ENCODE assay signal across 7 cellular contexts in genomic region chr16:21422824-21423223, GRCh38.
DNase-seq lines count a peak whose midpoint lies in the region; ATAC-seq, FAIRE-seq and TF ChIP-seq lines count a peak whose summit lies in the region.
"Not testable (repeated sequence)": the region's sequence is repeated elsewhere in the genome, so short reads cannot be mapped to it uniquely, and the experiment has no call there.

No MANE protein-coding gene starts in this region.

- not testable (repeated sequence) for TF ChIP-seq RAD21 in HCT116 (IDR thresholded peaks at IDR 0.05; ENCODE audit: low read depth)

- not testable (repeated sequence) for H3K4me1 Mint-ChIP-seq in activated CD8-positive, alpha-beta T cell treated with anti-CD3 and anti-CD28 coated beads, Interleukin-2, amount 10 ng/mL, durations not matched to agents 7 days and 5 days (ENCODE audit: low read depth)

- H3K4me2 ChIP-seq in HCT116 (ENCODE audit: low read length): not testable (repeated sequence)

- H3K79me2 ChIP-seq in HCT116 (ENCODE audit: insufficient read depth, low read length): not testable (repeated sequence)

- H3K36me3 ChIP-seq in HCT116 (ENCODE audit: control insufficient read depth in 1 of 2, insufficient read depth in 2 of 2, low read length in 2 of 2); adrenal gland (replicated peaks in 1 of 2); kidney (ENCODE audit: control insufficient read depth in 1 of 2, insufficient read depth in 2 of 2, low read length in 2 of 2); transverse colon: not testable (repeated sequence)

- H3K36me3 Mint-ChIP-seq in activated CD8-positive, alpha-beta T cell treated with anti-CD3 and anti-CD28 coated beads, Interleukin-2, amount 10 ng/mL, durations not matched to agents 7 days and 5 days (ENCODE audit: low read depth): not testable (repeated sequence)

- POLR2A ChIA-PET in HCT116 (lab: Charles Lee); activated CD8-positive, alpha-beta T cell treated with anti-CD3 and anti-CD28 coated beads, Interleukin-2, amount 10 ng/mL, durations not matched to agents 7 days and 5 days (lab: Charles Lee): not testable (repeated sequence)

- not testable (repeated sequence) for TF ChIP-seq EP300 in transverse colon (IDR thresholded peaks at IDR 0.05; ENCODE audit: low read depth)

- CTCF ChIA-PET in HCT116 (lab: Charles Lee); activated CD8-positive, alpha-beta T cell treated with anti-CD3 and anti-CD28 coated beads, Interleukin-2, amount 10 ng/mL, durations not matched to agents 7 days and 5 days (lab: Charles Lee): not testable (repeated sequence)

- RAD21 ChIA-PET in HCT116 (lab: Charles Lee; ENCODE audit: low non-redundant PET in 1 of 2, low total read pairs in 2 of 2, uncharacterized antibody in 2 of 2, unreplicated experiment in 2 of 2): not testable (repeated sequence)

- H3K9me3 ChIP-seq in HCT116 (ENCODE audit: control insufficient read depth in 1 of 2, insufficient read depth in 1 of 2, low read depth in 1 of 2, low read length in 2 of 2); adrenal gland (replicated peaks in 1 of 3); kidney (ENCODE audit: control insufficient read depth in 1 of 2, low read length in 2 of 2); transverse colon: not testable (repeated sequence)

- not testable (repeated sequence) for H4K20me1 ChIP-seq in HCT116 (ENCODE audit: insufficient read depth)

- TF ChIP-seq POLR2A in HCT116 (IDR thresholded peaks at IDR 0.05; ENCODE audit: borderline replicate concordance, extremely low read depth, insufficient read depth, insufficient read length); adrenal gland (IDR thresholded peaks at IDR 0.05); transverse colon (IDR thresholded peaks at IDR 0.05): not testable (repeated sequence)

- not testable (repeated sequence) for TF ChIP-seq CTCF in HCT116 (IDR thresholded peaks at IDR 0.05 in 2 of 3, conservative IDR thresholded peaks at IDR 0.05 in 1 of 3; ENCODE audit: borderline replicate concordance in 1 of 3, insufficient read depth in 1 of 3, low read depth in 2 of 3, low read length in 2 of 3); adrenal gland (IDR thresholded peaks at IDR 0.05); kidney (IDR thresholded peaks at IDR 0.05; ENCODE audit: borderline replicate concordance, extremely low read depth, insufficient read depth); transverse colon (IDR thresholded peaks at IDR 0.05)

- not testable (repeated sequence) for DNase-seq in HCT116 (ENCODE audit: low read depth, low spot score)
- DNase-seq in activated CD8-positive, alpha-beta T cell treated with anti-CD3 and anti-CD28 coated beads, Interleukin-2, amount 10 ng/mL, durations not matched to agents 7 days and 5 days: peak; percentile 16
- DNase-seq in adrenal gland: peak in 4 of 7 donors; percentile 0 to 14 (median 8)
- peak; percentile 5 for DNase-seq in Right ventricle myocardium superior
- peak; percentile 10 for DNase-seq in kidney
- peak; percentile 13 for DNase-seq in sciatic nerve (ENCODE audit: low spot score)
- DNase-seq in transverse colon: peak; percentile 7

- intact Hi-C loops in HCT116 (cut with micrococcal nuclease); adrenal gland (cut with DNase I); Right ventricle myocardium superior (cut with DNase I); kidney (cut with DNase I); sciatic nerve (cut with DNase I); transverse colon (cut with DNase I; ENCODE audit: low total_unique reads): not testable (repeated sequence)

- not testable (repeated sequence) for H3K4me1 ChIP-seq in HCT116 (ENCODE audit: control insufficient read depth in 1 of 2, insufficient read depth in 2 of 2, low read length in 2 of 2); adrenal gland (replicated peaks in 1 of 2); kidney (ENCODE audit: control insufficient read depth in 1 of 2, insufficient read depth in 1 of 2, low read depth in 1 of 2, low read length in 2 of 2); transverse colon

- not testable (repeated sequence) for H3K4me3 ChIP-seq in HCT116 (replicated peaks in 1 of 2; ENCODE audit: low read depth in 1 of 2, low read length in 2 of 2); adrenal gland; kidney (ENCODE audit: low read length in 2 of 2); transverse colon

- not testable (repeated sequence) for H3K27me3 ChIP-seq in HCT116 (ENCODE audit: insufficient read depth, low read length); adrenal gland; transverse colon

- H3K27me3 Mint-ChIP-seq in activated CD8-positive, alpha-beta T cell treated with anti-CD3 and anti-CD28 coated beads, Interleukin-2, amount 10 ng/mL, durations not matched to agents 7 days and 5 days (ENCODE audit: low read depth): not testable (repeated sequence)

- 86 to 94% (median 90%) methylated on average over 4 of the region's 7 CpGs; no CpG with 5 or more reads in 1 of the 4 donors for WGBS in adrenal gland, 4 donors
- 87% methylated on average over 5 of the region's 7 CpGs; no CpG with 5 or more reads in 1 of the 2 donors for WGBS in transverse colon (ENCODE audit: low coverage in 1 of 2), 2 donors

- ATAC-seq in HCT116; activated CD8-positive, alpha-beta T cell treated with anti-CD3 and anti-CD28 coated beads, Interleukin-2, amount 10 ng/mL, durations not matched to agents 7 days and 5 days; Right ventricle myocardium superior (ENCODE audit: poor library complexity); sciatic nerve: not testable (repeated sequence)

- not testable (repeated sequence) for FAIRE-seq in kidney (lab: Jason Lieb, UNC)

- H3K9me3 Mint-ChIP-seq in activated CD8-positive, alpha-beta T cell treated with anti-CD3 and anti-CD28 coated beads, Interleukin-2, amount 10 ng/mL, durations not matched to agents 7 days and 5 days (ENCODE audit: insufficient read depth): not testable (repeated sequence)

- H2AFZ ChIP-seq in HCT116 (ENCODE audit: low read depth, low read length, poor library complexity, severe bottlenecking): not testable (repeated sequence)

- not testable (repeated sequence) for H3K9ac ChIP-seq in HCT116 (ENCODE audit: low read length); kidney (ENCODE audit: low read length in 2 of 2)

- H3K27ac Mint-ChIP-seq in activated CD8-positive, alpha-beta T cell treated with anti-CD3 and anti-CD28 coated beads, Interleukin-2, amount 10 ng/mL, durations not matched to agents 7 days and 5 days: not testable (repeated sequence)

- not testable (repeated sequence) for H3K27ac ChIP-seq in HCT116 (ENCODE audit: low read depth, low read length); adrenal gland; kidney (ENCODE audit: low read depth in 2 of 2, low read length in 2 of 2); transverse colon

- not testable (repeated sequence) for H3K9me2 ChIP-seq in HCT116 (ENCODE audit: insufficient read depth)

- in situ Hi-C loops in transverse colon (cut with MboI; ENCODE audit: low pct_ligation_motif_present in 1 of 4, low pct_unique_long_range_greater_than_20kb in 1 of 4, low sequenced_read_pairs in 3 of 4): not testable (repeated sequence)

- H3K4me3 Mint-ChIP-seq in activated CD8-positive, alpha-beta T cell treated with anti-CD3 and anti-CD28 coated beads, Interleukin-2, amount 10 ng/mL, durations not matched to agents 7 days and 5 days: not testable (repeated sequence)

- BruUV-seq in HCT116 (replicated peaks; lab: Mats Ljungman, UMichigan): TSS peak; percentile 35
